17 cellular contexts compared by ENCODE assay signal in genomic region chr1:220655961-220656720, GRCh38. TPM values are rescaled to one million over a fixed set of nuclear protein-coding genes. Genes with fewer than 3 reads are reported as not detected.
DNase-seq lines count a peak whose midpoint lies in the region; ATAC-seq and TF ChIP-seq lines count a peak whose summit lies in the region.
"Had no signal": no experiment of that assay in that cellular context is flagged by ENCODE, and none has a peak within 500 bp of the region (broad histone marks: within the 10 kb centered on the region; RNA-seq: fewer than 3 reads in every experiment).

No MANE protein-coding gene starts in this region.

- no peaks in the 10 kb centered on the region for H3K4me1 ChIP-seq in esophagus squamous epithelium
- H3K4me1 ChIP-seq: body of pancreas, foreskin keratinocyte had no signal

- H3K27me3 Mint-ChIP-seq in brain, result no peaks in the 10 kb centered on the region

- peak overlapping the region in 4 of 5 experiments; percentile 34 to 83 (median 54) for H3K27ac Mint-ChIP-seq in brain

- intact Hi-C loops in esophagus squamous epithelium (cut with DNase I), result no loop called here

- no peaks in the 10 kb centered on the region for H3K27me3 ChIP-seq in esophagus squamous epithelium
- H3K27me3 ChIP-seq: body of pancreas, foreskin keratinocyte had no signal

- H3K4me3 Mint-ChIP-seq in brain, result peak overlapping the region in 1 of 5 experiments; percentile 11

- no peaks in the 10 kb centered on the region for H3K9me3 ChIP-seq in esophagus squamous epithelium
- H3K9me3 ChIP-seq: body of pancreas, neutrophil had no signal

- TF ChIP-seq POLR2A in esophagus squamous epithelium (IDR thresholded peaks at IDR 0.05), result no peak

- no peaks in the 10 kb centered on the region for H3K9me3 Mint-ChIP-seq in brain

- no peak for DNase-seq in activated CD8-positive, alpha-beta memory T cell treated with anti-CD3 and anti-CD28 coated beads for 24 hours
- DNase-seq in esophagus squamous epithelium (lab: John Stamatoyannopoulos, UW) (no peak), DMS53 (lab: John Stamatoyannopoulos, UW) (no peak)
- no peak for DNase-seq in activated CD4-positive, alpha-beta T cell treated with anti-CD3 and anti-CD28 coated beads for 48 hours
- DNase-seq: activated gamma-delta T cell treated with Interleukin-2 at 50 U/mL for 16 hours; body of pancreas; DMS153; foreskin keratinocyte; NCI-H774; SIG-M5; stimulated activated naive CD4-positive, alpha-beta T cell treated with Interleukin-2 at 50 U/mL for 16 hours had no signal

- H3K27ac ChIP-seq in esophagus squamous epithelium, result no peak overlapping the region
- H3K27ac ChIP-seq: body of pancreas, foreskin keratinocyte, neutrophil had no signal

- ATAC-seq in GM18517 (IDR thresholded peaks at IDR 0.05; ENCODE audit: unreplicated experiment), result peak; percentile 11
- peak; percentile 25 for ATAC-seq in GM21515 (IDR thresholded peaks at IDR 0.05; ENCODE audit: unreplicated experiment)
- ATAC-seq in HG03064 (IDR thresholded peaks at IDR 0.05; ENCODE audit: low read depth, unreplicated experiment), result peak; percentile 28
- ATAC-seq: body of pancreas, foreskin keratinocyte, sciatic nerve had no signal

- H3K36me3 ChIP-seq in esophagus squamous epithelium, result peaks cover 0 to 64% (median 3%) of the 10 kb centered on the region in 3 donors
- H3K36me3 ChIP-seq: neutrophil had no signal

- H3K4me3 ChIP-seq in esophagus squamous epithelium, result no peak overlapping the region
- H3K4me3 ChIP-seq: body of pancreas had no signal

- no peaks in the 10 kb centered on the region for H3K4me1 Mint-ChIP-seq in brain

- H3K36me3 Mint-ChIP-seq in brain, result peaks cover 50% of the 10 kb centered on the region

- TF ChIP-seq CTCF in brain (conservative IDR thresholded peaks at IDR 0.05), result no peak
- no peak for TF ChIP-seq CTCF in esophagus squamous epithelium (IDR thresholded peaks at IDR 0.05)

RNA-seq across cellular contexts. Expression of gene C1orf115, which starts 34.0 kb away (rescaled TPM):
- polyA plus RNA-seq in brain (ENCODE audit: insufficient read depth, low read depth, low replicate concordance), result 30.4 TPM
- 1 to 10 TPM; 1.1 to 7.8 (median 4.2) TPM for total RNA-seq in esophagus squamous epithelium
